ENCODE assay signal across 16 cellular contexts in genomic region chr12:94874986-94875312, GRCh38.
DNase-seq lines count a peak whose midpoint lies in the region; ATAC-seq, FAIRE-seq and TF ChIP-seq lines count a peak whose summit lies in the region.
"Had no signal": no experiment of that assay in that cellular context is flagged by ENCODE, and none has a peak within 500 bp of the region (broad histone marks: within the 10 kb centered on the region; RNA-seq: fewer than 3 reads in every experiment).

No MANE protein-coding gene starts in this region.

- no peaks in the 10 kb centered on the region for H3K36me3 Mint-ChIP-seq in CD4-positive, alpha-beta memory T cell
- no peaks in the 10 kb centered on the region for H3K36me3 Mint-ChIP-seq in natural killer cell

- peaks cover 11% of the 10 kb centered on the region for H3K4me1 ChIP-seq in CD4-positive, alpha-beta memory T cell (ENCODE audit: insufficient read depth, low read length)
- H3K4me1 ChIP-seq in GM12878 (ENCODE audit: control insufficient read depth, insufficient read depth, low read length), result peaks cover 9% of the 10 kb centered on the region
- H3K4me1 ChIP-seq: BE2C had no signal

- TF ChIP-seq CTCF in GM12878 (IDR thresholded peaks at IDR 0.05 in 2 of 3, conservative IDR thresholded peaks at IDR 0.05 in 1 of 3; ENCODE audit: control insufficient read depth in 2 of 3, extremely low read depth in 1 of 3, insufficient read depth in 1 of 3, low read depth in 3 of 3, low read length in 3 of 3), result no peak
- TF ChIP-seq CTCF in natural killer cell (IDR thresholded peaks at IDR 0.05), result no peak

- SMC1A ChIA-PET in GM12878 (lab: Charles Lee; ENCODE audit: uncharacterized antibody, unreplicated experiment), result interaction anchor here (0.8 to 9.9 kb wide), 63 partner anchors 12 to 746 kb away, joined by 3 to 243 read pairs (median 5); partner anchors contain the start of genes NDUFA12 and NR2C1

- H3K9me3 Mint-ChIP-seq in CD4-positive, alpha-beta memory T cell, result peaks cover 0 to 5% (median 0%) of the 10 kb centered on the region in 8 donors
- peaks cover 0 to 2% of the 10 kb centered on the region in 2 donors for H3K9me3 Mint-ChIP-seq in natural killer cell

- H3K4me1 Mint-ChIP-seq in CD4-positive, alpha-beta memory T cell, result peaks cover 9 to 30% (median 20%) of the 10 kb centered on the region in 4 donors
- H3K4me1 Mint-ChIP-seq in natural killer cell, result peaks cover 10 to 22% of the 10 kb centered on the region in 2 donors

- TF ChIP-seq EP300 in GM12878 (IDR thresholded peaks at IDR 0.05; ENCODE audit: borderline replicate concordance in 1 of 2, control insufficient read depth in 1 of 2, low read depth in 2 of 2, low read length in 2 of 2), result no peak

- H3K9me3 ChIP-seq in CD4-positive, alpha-beta memory T cell (ENCODE audit: control insufficient read depth in 1 of 2, low read length in 2 of 2), result no peaks in the 10 kb centered on the region
- H3K9me3 ChIP-seq in GM12878 (replicated peaks; ENCODE audit: control insufficient read depth, insufficient read depth, low read length), result no peaks in the 10 kb centered on the region
- H3K9me3 ChIP-seq: BE2C had no signal

- intact Hi-C loops in CD4-positive, alpha-beta memory T cell (cut with micrococcal nuclease), result no loop called here
- intact Hi-C loops in GM12878 (cut with micrococcal nuclease; ENCODE audit: unreplicated experiment) (loop anchor here (1.0 to 5.0 kb wide), 7 partner anchors 59 to 728 kb away; partner anchors contain the start of genes NR2C1 and PLXNC1), natural killer cell (cut with micrococcal nuclease) (loop anchor here (10.0 kb wide), 1 partner anchor 110 kb away; no protein-coding TSS in a partner anchor)

- H3K27ac ChIP-seq in CD4-positive, alpha-beta memory T cell (ENCODE audit: low read depth, low read length), result no peak overlapping the region
- peak overlapping the region; percentile 91; the same call in 1 of the 2 replicates for H3K27ac ChIP-seq in GM12878 (ENCODE audit: control insufficient read depth, insufficient read depth)

- peaks cover 24% of the 10 kb centered on the region for H3K27me3 ChIP-seq in CD4-positive, alpha-beta memory T cell (ENCODE audit: insufficient read depth, low read length)
- no peaks in the 10 kb centered on the region for H3K27me3 ChIP-seq in GM12878 (replicated peaks in 1 of 2; ENCODE audit: control insufficient read depth in 2 of 2, insufficient read depth in 2 of 2, low read length in 1 of 2)

- peak overlapping the region in 5 of 8 donors; percentile 4 to 87 (median 82) for H3K4me3 Mint-ChIP-seq in CD4-positive, alpha-beta memory T cell
- H3K4me3 Mint-ChIP-seq in natural killer cell, result peak overlapping the region; percentile 89

- no peak overlapping the region for H3K27ac Mint-ChIP-seq in CD4-positive, alpha-beta memory T cell
- no peak overlapping the region for H3K27ac Mint-ChIP-seq in natural killer cell

- POLR2A ChIA-PET in CD4-positive, alpha-beta memory T cell (lab: Charles Lee; ENCODE audit: partially characterized antibody), result no interaction called here
- POLR2A ChIA-PET in GM12878 (lab: Charles Lee), result interaction anchor here (0.6 to 7.0 kb wide), 11 partner anchors 35 to 360 kb away, joined by 3 to 96 read pairs (median 3); partner anchors contain the start of gene NR2C1

- FAIRE-seq in GM19239 (lab: Jason Lieb, UNC) (peak; percentile 93), GM12878 (lab: Jason Lieb, UNC) (no peak)

- TF ChIP-seq RAD21 in GM12878 (IDR thresholded peaks at IDR 0.05; ENCODE audit: insufficient read depth, low read depth, low read length), result no peak

- ATAC-seq in GM12878 (no peak), natural killer cell (no peak)

- H3K9ac ChIP-seq in GM12878 (ENCODE audit: control insufficient read depth, insufficient read depth, low read length), result no peak overlapping the region; the same call in 1 of the 2 replicates

- H3K79me2 ChIP-seq in GM12878 (ENCODE audit: control insufficient read depth, insufficient read depth, low read length), result peaks cover 50% of the 10 kb centered on the region

- H4K20me1 ChIP-seq in GM12878 (ENCODE audit: control insufficient read depth, insufficient read depth), result no peaks in the 10 kb centered on the region

- DNase-seq in CD4-positive, alpha-beta memory T cell, result no peak
- no peak for DNase-seq in GM19239 (ENCODE audit: insufficient read length, low spot score)
- no peak for DNase-seq in GM12878 (ENCODE audit: low read depth, low spot score)
- no peak for DNase-seq in natural killer cell
- DNase-seq in RPMI8226, result no peak
- no peak for DNase-seq in HCEC 1CT
- no peak for DNase-seq in stimulated activated CD4-positive, alpha-beta T cell treated with anti-CD3 and anti-CD28 coated beads, Interleukin-15, amount 100 ng/mL, for 24 hours
- no peak for DNase-seq in glomerular visceral epithelial cell (ENCODE audit: extremely low spot score)
- DNase-seq: activated CD4-positive, alpha-beta T cell treated with anti-CD3 and anti-CD28 coated beads, Interleukin-2, amount 50 U/mL, for 4 hours; activated gamma-delta T cell treated with Interleukin-2 at 50 U/mL for 16 hours; erythroblast; hippocampal formation; stimulated activated CD4-positive, alpha-beta T cell treated with anti-CD3 and anti-CD28 coated beads, Interleukin-2, amount 100 ng/mL, for 48 hours; stimulated activated naive CD4-positive, alpha-beta T cell treated with Interleukin-2 at 50 U/mL for 16 hours; T-helper 9 cell had no signal

- WGBS in GM12878 (ENCODE audit: insufficient coverage, insufficient replicate concordance, low lambda C conversion rate, missing lambda C conversion rate), result 91% methylated on average over 6 of the region's 6 CpGs

- CTCF ChIA-PET in CD4-positive, alpha-beta memory T cell (lab: Charles Lee; ENCODE audit: partially characterized antibody), result interaction anchor here (1.1 kb wide), 1 partner anchor 200 kb away, joined by 3 read pairs; no protein-coding TSS in a partner anchor
- CTCF ChIA-PET in GM12878 (lab: Yijun Ruan, JAX), result interaction anchor here (0.7 to 8.6 kb wide), 66 partner anchors 13 to 740 kb away, joined by 3 to 133 read pairs (median 6); partner anchors contain the start of genes CEP83 and NR2C1

- 0 out of 2 replicates have a peak overlapping the region, but pooled peaks have one; percentile 32 for H2AFZ ChIP-seq in GM12878 (ENCODE audit: control insufficient read depth, low read depth, low read length)

- peak overlapping the region; percentile 73 for H3K4me2 ChIP-seq in GM12878 (ENCODE audit: control insufficient read depth, insufficient read depth)

- in situ Hi-C loops in GM12878 (cut with MboI), result loop anchor here (5.0 kb wide), 2 partner anchors 328 to 728 kb away; partner anchors contain the start of gene PLXNC1

- RAD21 ChIA-PET in GM12878 (lab: Charles Lee; ENCODE audit: unreplicated experiment), result interaction anchor here (0.6 to 7.2 kb wide), 48 partner anchors 19 to 773 kb away, joined by 3 to 205 read pairs (median 5); partner anchors contain the start of gene NR2C1

- peaks cover 48 to 59% of the 10 kb centered on the region in 2 donors for H3K27me3 Mint-ChIP-seq in CD4-positive, alpha-beta memory T cell
- peaks cover 58 to 75% of the 10 kb centered on the region in 2 donors for H3K27me3 Mint-ChIP-seq in natural killer cell (ENCODE audit: low read depth in 2 of 2)

- H3K4me3 ChIP-seq in CD4-positive, alpha-beta memory T cell (ENCODE audit: low read length in 2 of 2), result no peak overlapping the region
- peak overlapping the region; percentile 91 for H3K4me3 ChIP-seq in GM12878

- no TSS peak for BruUV-seq in GM12878 (replicated peaks; lab: Mats Ljungman, UMichigan)

- no peaks in the 10 kb centered on the region for H3K36me3 ChIP-seq in CD4-positive, alpha-beta memory T cell (ENCODE audit: insufficient read depth, low read length)
- H3K36me3 ChIP-seq in GM12878 (ENCODE audit: control insufficient read depth in 2 of 2, insufficient read depth in 2 of 2, low read length in 1 of 2), result no peaks in the 10 kb centered on the region
- H3K36me3 ChIP-seq: BE2C had no signal

- no peak for TF ChIP-seq POLR2A in GM12878 (IDR thresholded peaks at IDR 0.05; ENCODE audit: low read depth, low read length)

TF ChIP-seq in GM12878, 131 proteins besides CTCF, POLR2A, EP300 and RAD21:
- TF ChIP-seq E2F4 (IDR thresholded peaks at IDR 0.05; ENCODE audit: low read depth, low read length) (no peak), SRF (IDR thresholded peaks at IDR 0.05; ENCODE audit: low read depth in 2 of 2, low read length in 2 of 2) (no peak)
